ENCODE assay signal across 12 cellular contexts in the genomic region with DNA sequence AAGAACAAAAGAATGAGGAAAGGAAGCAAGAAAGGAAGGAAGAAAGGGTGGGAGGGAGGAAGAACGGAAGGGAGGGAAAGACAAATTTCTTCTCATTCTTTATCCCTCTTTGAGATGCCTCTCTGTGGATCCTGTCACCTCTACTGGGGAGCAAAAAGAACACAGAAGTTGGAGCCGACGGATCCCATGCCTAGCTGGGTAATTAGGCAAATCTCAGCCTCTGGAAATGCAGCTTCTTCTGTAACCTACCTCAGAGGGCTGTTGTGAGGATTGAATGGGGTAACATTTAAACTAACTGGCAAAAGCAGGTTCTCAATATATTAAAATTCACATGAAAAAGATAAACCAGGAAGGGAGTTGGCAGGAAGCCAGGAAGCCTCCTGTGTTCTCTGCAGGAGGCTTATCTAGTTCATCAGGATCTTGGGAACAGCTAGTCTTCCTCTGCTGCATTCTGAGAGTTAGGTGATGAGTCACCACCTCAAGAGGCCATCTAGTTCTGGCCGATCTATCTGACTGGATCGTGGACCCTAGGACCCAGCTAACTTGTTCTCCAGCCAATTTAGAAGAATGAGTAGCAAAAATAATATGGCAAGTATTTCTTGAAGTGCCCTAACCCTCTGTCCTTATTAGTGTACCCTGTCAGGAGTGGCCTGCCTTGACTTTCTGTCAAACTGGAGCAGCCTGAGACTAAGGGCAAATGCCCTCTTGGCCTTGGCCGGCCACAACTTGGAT. TPM values are rescaled to one million over a fixed set of nuclear protein-coding genes. Genes with fewer than 3 reads are reported as not detected.
DNase-seq lines count a peak whose midpoint lies in the region; ATAC-seq, FAIRE-seq and TF ChIP-seq lines count a peak whose summit lies in the region.
"Had no signal": no experiment of that assay in that cellular context is flagged by ENCODE, and none has a peak within 500 bp of the region (broad histone marks: within the 10 kb centered on the region; RNA-seq: fewer than 3 reads in every experiment).

No MANE protein-coding gene starts in this region.

- H3K4me3 Mint-ChIP-seq in Calu3 (ENCODE audit: low read depth, unreplicated experiment) (no peak overlapping the region), astrocyte (ENCODE audit: unreplicated experiment) (no peak overlapping the region)
- H3K4me3 Mint-ChIP-seq in activated naive CD4-positive, alpha-beta T cell treated with anti-CD3 and anti-CD28 coated beads for 36 hours, result no peak overlapping the region
- H3K4me3 Mint-ChIP-seq: activated naive CD8-positive, alpha-beta T cell had no signal

- H3K79me2 ChIP-seq in astrocyte (ENCODE audit: insufficient read depth, low read length), result no peaks in the 10 kb centered on the region

- no peaks in the 10 kb centered on the region for H3K9me3 ChIP-seq in astrocyte (ENCODE audit: insufficient read depth, low read depth, low read length)
- H3K9me3 ChIP-seq in left lung, result no peaks in the 10 kb centered on the region

- H3K4me1 Mint-ChIP-seq in Calu3 (ENCODE audit: low read depth, unreplicated experiment) (peaks cover 18% of the 10 kb centered on the region), astrocyte (ENCODE audit: low read depth, unreplicated experiment) (peaks cover 15% of the 10 kb centered on the region)
- H3K4me1 Mint-ChIP-seq in activated naive CD4-positive, alpha-beta T cell treated with anti-CD3 and anti-CD28 coated beads for 36 hours (ENCODE audit: low read depth), result peaks cover 19% of the 10 kb centered on the region

- intact Hi-C loops in Calu3 (cut with micrococcal nuclease; ENCODE audit: unreplicated experiment), result no loop called here
- intact Hi-C loops in left lung (cut with DNase I), result no loop called here
- intact Hi-C loops in activated naive CD4-positive, alpha-beta T cell treated with anti-CD3 and anti-CD28 coated beads for 36 hours (cut with micrococcal nuclease), result no loop called here

- H3K27ac ChIP-seq in astrocyte (ENCODE audit: low read depth, low read length) (no peak overlapping the region), left lung (peak overlapping the region in 1 of 2 donors; percentile 26)
- H3K27ac ChIP-seq: skin epidermis had no signal

- H3K9ac ChIP-seq in astrocyte (ENCODE audit: low read length), result no peak overlapping the region

- BruUV-seq in Calu3 (replicated peaks; lab: Mats Ljungman, UMichigan), result no TSS peak

- H3K4me2 ChIP-seq in astrocyte (ENCODE audit: low read length), result peak overlapping the region; percentile 20

- DNase-seq in Calu3 (peak; percentile 8), astrocyte (ENCODE audit: low read depth) (peak; percentile 75), left lung (peak in 1 of 2 donors; percentile 43)
- no peak for DNase-seq in activated naive CD4-positive, alpha-beta T cell treated with anti-CD3 and anti-CD28 coated beads for 36 hours
- DNase-seq in activated CD8-positive, alpha-beta memory T cell treated with anti-CD3 and anti-CD28 coated beads, Interleukin-2, amount 50 U/mL, for 48 hours, result no peak
- DNase-seq: DND-41 had no signal

- TF ChIP-seq RAD21 in Ishikawa (IDR thresholded peaks at IDR 0.05; ENCODE audit: low read depth), result no peak

- TF ChIP-seq CTCF in Calu3 (IDR thresholded peaks at IDR 0.05; ENCODE audit: unreplicated experiment) (no peak), astrocyte (IDR thresholded peaks at IDR 0.05; ENCODE audit: insufficient read depth, low read depth, low read length) (no peak), left lung (IDR thresholded peaks at IDR 0.05) (no peak)

- peaks cover 8% of the 10 kb centered on the region for H3K4me1 ChIP-seq in astrocyte (ENCODE audit: insufficient read depth, low read length)
- peaks cover 0 to 15% of the 10 kb centered on the region in 2 donors for H3K4me1 ChIP-seq in left lung

- no peaks in the 10 kb centered on the region for H4K20me1 ChIP-seq in astrocyte (ENCODE audit: insufficient read depth, low read length)

- CTCF ChIA-PET in Calu3 (lab: Charles Lee), result no interaction called here
- CTCF ChIA-PET in activated naive CD4-positive, alpha-beta T cell treated with anti-CD3 and anti-CD28 coated beads for 36 hours (lab: Charles Lee), result interaction anchor here (0.6 kb wide), 1 partner anchor 40 kb away, joined by 3 read pairs; no protein-coding TSS in a partner anchor

- FAIRE-seq in astrocyte (lab: Jason Lieb, UNC), result no peak

- H3K27me3 Mint-ChIP-seq in Calu3 (ENCODE audit: unreplicated experiment), result no peaks in the 10 kb centered on the region
- no peaks in the 10 kb centered on the region for H3K27me3 Mint-ChIP-seq in astrocyte (ENCODE audit: low read depth, unreplicated experiment)
- H3K27me3 Mint-ChIP-seq in activated naive CD4-positive, alpha-beta T cell treated with anti-CD3 and anti-CD28 coated beads for 36 hours (ENCODE audit: low read depth), result no peaks in the 10 kb centered on the region
- H3K27me3 Mint-ChIP-seq: activated naive CD8-positive, alpha-beta T cell had no signal

- H3K36me3 Mint-ChIP-seq in Calu3 (ENCODE audit: insufficient read depth, unreplicated experiment) (peaks cover 5% of the 10 kb centered on the region), astrocyte (ENCODE audit: low read depth, unreplicated experiment) (no peaks in the 10 kb centered on the region)
- no peaks in the 10 kb centered on the region for H3K36me3 Mint-ChIP-seq in activated naive CD4-positive, alpha-beta T cell treated with anti-CD3 and anti-CD28 coated beads for 36 hours (ENCODE audit: low read depth)
- H3K36me3 Mint-ChIP-seq: activated naive CD8-positive, alpha-beta T cell had no signal

- no peaks in the 10 kb centered on the region for H3K36me3 ChIP-seq in astrocyte (ENCODE audit: insufficient read depth, low read length)
- H3K36me3 ChIP-seq in left lung, result no peaks in the 10 kb centered on the region

- H3K27ac Mint-ChIP-seq in Calu3 (ENCODE audit: unreplicated experiment), result no peak overlapping the region
- peak overlapping the region; percentile 69 for H3K27ac Mint-ChIP-seq in astrocyte (ENCODE audit: unreplicated experiment)
- no peak overlapping the region for H3K27ac Mint-ChIP-seq in activated naive CD4-positive, alpha-beta T cell treated with anti-CD3 and anti-CD28 coated beads for 36 hours
- H3K27ac Mint-ChIP-seq: activated naive CD8-positive, alpha-beta T cell had no signal

- H3K4me3 ChIP-seq in astrocyte (ENCODE audit: insufficient read depth, low read depth, low read length) (no peak overlapping the region), left lung (no peak overlapping the region)
- H3K4me3 ChIP-seq: skin epidermis had no signal

- H3K9me3 Mint-ChIP-seq in Calu3 (ENCODE audit: low read depth, unreplicated experiment) (no peaks in the 10 kb centered on the region), astrocyte (ENCODE audit: unreplicated experiment) (no peaks in the 10 kb centered on the region)
- H3K9me3 Mint-ChIP-seq in activated naive CD4-positive, alpha-beta T cell treated with anti-CD3 and anti-CD28 coated beads for 36 hours, result no peaks in the 10 kb centered on the region

- peak; percentile 90 for ATAC-seq in left lung
- no peak for ATAC-seq in HG03571 (IDR thresholded peaks at IDR 0.05; ENCODE audit: unreplicated experiment)
- ATAC-seq in HG03469 (IDR thresholded peaks at IDR 0.05; ENCODE audit: unreplicated experiment), result no peak

- TF ChIP-seq EP300 in Ishikawa (IDR thresholded peaks at IDR 0.05; ENCODE audit: borderline replicate concordance), result no peak

- H2AFZ ChIP-seq in astrocyte (ENCODE audit: low read depth, low read length), result no peak overlapping the region

- H3K27me3 ChIP-seq in astrocyte (ENCODE audit: insufficient read depth, low read length) (no peaks in the 10 kb centered on the region), left lung (no peaks in the 10 kb centered on the region)

TF ChIP-seq in Ishikawa, 13 proteins besides CTCF, POLR2A, EP300 and RAD21 (continues in another document):
- TF ChIP-seq MAX (IDR thresholded peaks at IDR 0.05) (no peak), CEBPB (IDR thresholded peaks at IDR 0.05) (no peak), EGR1 (IDR thresholded peaks at IDR 0.05) (no peak), CREB1 (IDR thresholded peaks at IDR 0.05; ENCODE audit: low read depth) (no peak), FOXM1 (IDR thresholded peaks at IDR 0.05; ENCODE audit: borderline replicate concordance, low read depth) (no peak), TEAD4 (IDR thresholded peaks at IDR 0.05) (0 out of 2 replicates have a peak, but pooled peaks have one; percentile 5), YY1 (IDR thresholded peaks at IDR 0.05; ENCODE audit: low read depth) (no peak), USF1 (IDR thresholded peaks at IDR 0.05) (no peak), TCF12 (IDR thresholded peaks at IDR 0.05; ENCODE audit: low read depth) (no peak), ZBTB7A (IDR thresholded peaks at IDR 0.05; ENCODE audit: low read depth) (no peak), TAF1 (IDR thresholded peaks at IDR 0.05; ENCODE audit: low read depth) (no peak)

RNA-seq across cellular contexts. Expression of gene CPB2, which starts 15.2 kb away (rescaled TPM):
- total RNA-seq in Calu3 (2022), result not detected in 2 replicates
- not detected in 2 replicates for total RNA-seq in astrocyte
- 10 to 100 TPM in 1 of 2 donors, 1 to 10 TPM in 1; 5.1 to 18.4 TPM for total RNA-seq in left lung
- total RNA-seq in activated naive CD4-positive, alpha-beta T cell treated with anti-CD3 and anti-CD28 coated beads for 36 hours, result not detected
- total RNA-seq: temporal lobe had no signal

Comparison
In these comparisons a context has a peak if more than half of its experiments do, and no peak if none do; other contexts are left out.
1. DNase-seq: peak in Calu3 (single experiment) and astrocyte (single experiment); none in activated naive CD4-positive, alpha-beta T cell treated with anti-CD3 and anti-CD28 coated beads for 36 hours (single experiment) and activated CD8-positive, alpha-beta memory T cell treated with anti-CD3 and anti-CD28 coated beads, Interleukin-2, amount 50 U/mL, for 48 hours (single experiment).